ENCODE assay signal across 9 cellular contexts in the genomic region with DNA sequence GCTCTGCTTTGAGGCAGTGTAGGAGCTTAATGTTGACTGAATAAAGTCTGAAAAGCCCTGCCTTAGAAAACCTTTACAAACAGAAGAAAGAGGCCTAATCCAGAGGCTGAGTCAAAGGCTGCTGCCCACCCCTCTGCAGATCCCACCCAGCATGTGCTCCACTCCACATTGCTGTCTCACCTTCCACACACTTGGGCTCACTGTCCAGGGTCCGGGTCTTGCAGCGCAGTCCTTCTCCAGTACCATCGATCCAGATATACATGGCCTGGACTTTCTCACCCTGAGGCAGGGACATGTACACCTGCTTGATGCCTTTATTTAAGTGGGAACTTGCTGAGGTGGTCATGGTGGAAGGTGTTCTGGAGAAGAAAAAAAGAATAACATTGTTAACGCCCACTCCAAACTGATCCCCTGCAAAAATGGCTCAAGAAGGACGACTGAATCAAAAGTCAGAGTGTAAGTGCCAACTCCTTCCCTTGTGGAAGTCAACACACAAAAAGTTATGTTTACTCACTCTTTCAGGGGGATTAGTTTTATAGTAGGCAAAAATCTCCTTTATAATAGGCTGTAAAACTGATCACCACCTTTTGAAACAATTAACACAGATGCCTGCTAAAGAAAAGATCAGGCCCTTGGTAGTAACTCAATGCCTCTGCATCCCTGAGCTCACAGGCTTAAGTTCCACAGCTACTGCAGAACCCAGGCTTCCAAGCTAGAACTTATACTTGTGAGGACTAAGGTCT. TPM values are rescaled to one million over a fixed set of nuclear protein-coding genes. Genes with fewer than 3 reads are reported as not detected.
DNase-seq lines count a peak whose midpoint lies in the region; ATAC-seq and TF ChIP-seq lines count a peak whose summit lies in the region.
"Had no signal": no experiment of that assay in that cellular context is flagged by ENCODE, and none has a peak within 500 bp of the region (broad histone marks: within the 10 kb centered on the region; RNA-seq: fewer than 3 reads in every experiment).

No MANE protein-coding gene starts in this region.

- H3K9me3 ChIP-seq in tibial nerve, result no peaks in the 10 kb centered on the region

- H3K27me3 ChIP-seq in tibial nerve, result no peaks in the 10 kb centered on the region

- H3K27ac ChIP-seq in tibial nerve, result peak overlapping the region; percentile 93 to 99 (median 97)

- no peak for TF ChIP-seq POLR2A in tibial nerve (IDR thresholded peaks at IDR 0.05)

- H3K36me3 ChIP-seq in tibial nerve, result peaks cover 20 to 75% (median 40%) of the 10 kb centered on the region in 3 donors

- WGBS in tibial nerve, 2 donors, result 70 to 76% methylated on average over 5 of the region's 5 CpGs

- no peak overlapping the region for H3K27ac Mint-ChIP-seq in mesothelial cell of epicardium

- H3K36me3 Mint-ChIP-seq in activated T-cell treated with anti-CD3 and anti-CD28 coated beads, Interleukin-2, amount 50 U/mL, for 4 hours (ENCODE audit: insufficient read depth), result peaks cover 18% of the 10 kb centered on the region
- peaks cover 39% of the 10 kb centered on the region for H3K36me3 Mint-ChIP-seq in mesothelial cell of epicardium

- no peaks in the 10 kb centered on the region for H3K27me3 Mint-ChIP-seq in activated T-cell treated with anti-CD3 and anti-CD28 coated beads, Interleukin-2, amount 50 U/mL, for 4 hours (ENCODE audit: low read depth)
- H3K27me3 Mint-ChIP-seq in mesothelial cell of epicardium (ENCODE audit: low read depth), result no peaks in the 10 kb centered on the region

- no peak for DNase-seq in activated T-cell treated with anti-CD3 and anti-CD28 coated beads, Interleukin-2, amount 50 U/mL, for 4 hours
- DNase-seq in activated T-cell treated with anti-CD3 and anti-CD28 coated beads, Interleukin-2, amount 50 U/mL, for 1 hour, result no peak
- DNase-seq in choroid plexus epithelial cell (ENCODE audit: low read depth) (no peak), mesothelial cell of epicardium (ENCODE audit: low spot score in 2 of 2, unreplicated experiment in 2 of 2) (no peak), tibial nerve (ENCODE audit: low spot score in 2 of 2) (no peak), DMS 273 (lab: John Stamatoyannopoulos, UW; ENCODE audit: unreplicated experiment) (no peak), hepatic stellate cell (ENCODE audit: low spot score) (no peak)

- H3K4me1 Mint-ChIP-seq in activated T-cell treated with anti-CD3 and anti-CD28 coated beads, Interleukin-2, amount 50 U/mL, for 4 hours (ENCODE audit: low read depth), result peaks cover 23% of the 10 kb centered on the region
- H3K4me1 Mint-ChIP-seq in mesothelial cell of epicardium, result peaks cover 27% of the 10 kb centered on the region

- TF ChIP-seq CTCF in choroid plexus epithelial cell (conservative IDR thresholded peaks at IDR 0.05; ENCODE audit: low read depth, low read length), result no peak
- no peak for TF ChIP-seq CTCF in mesothelial cell of epicardium (IDR thresholded peaks at IDR 0.05; ENCODE audit: unreplicated experiment)
- TF ChIP-seq CTCF in tibial nerve (IDR thresholded peaks at IDR 0.05), result no peak

- H3K4me1 ChIP-seq in tibial nerve, result peaks cover 0 to 65% (median 20%) of the 10 kb centered on the region in 4 donors

- no peak for ATAC-seq in activated T-cell treated with anti-CD3 and anti-CD28 coated beads, Interleukin-2, amount 50 U/mL, for 4 hours
- ATAC-seq in HG02885 (IDR thresholded peaks at IDR 0.05; ENCODE audit: poor library complexity, unreplicated experiment), result no peak

- H3K9me3 Mint-ChIP-seq in activated T-cell treated with anti-CD3 and anti-CD28 coated beads, Interleukin-2, amount 50 U/mL, for 4 hours, result no peaks in the 10 kb centered on the region
- no peaks in the 10 kb centered on the region for H3K9me3 Mint-ChIP-seq in mesothelial cell of epicardium

- H3K4me3 Mint-ChIP-seq in activated T-cell treated with anti-CD3 and anti-CD28 coated beads, Interleukin-2, amount 50 U/mL, for 4 hours, result peak overlapping the region; percentile 94
- peak overlapping the region; percentile 94 for H3K4me3 Mint-ChIP-seq in mesothelial cell of epicardium

- TF ChIP-seq EP300 in tibial nerve (IDR thresholded peaks at IDR 0.05), result peak in 1 of 2 donors; percentile 51

- peak overlapping the region; percentile 81 for H3K4me3 ChIP-seq in choroid plexus epithelial cell (ENCODE audit: low read depth, low read length)
- peak overlapping the region; percentile 67 to 100 (median 94) for H3K4me3 ChIP-seq in tibial nerve

RNA-seq across cellular contexts. Expression of a gene that starts 3.0 kb away (rescaled TPM):
- 10 to 100 TPM; 34.4 to 52.5 (median 40.5) TPM for total RNA-seq in activated T-cell treated with anti-CD3 and anti-CD28 coated beads, Interleukin-2, amount 50 U/mL, for 4 hours
- total RNA-seq in mesothelial cell of epicardium (264 to 277 TPM (median 266 TPM) in 3 replicates), tibial nerve (over 10,000 TPM in 1 of 4 donors, 1,000 to 10,000 TPM in 3; 5,859 to 11,803 (median 7,908) TPM)

RNA-seq across cellular contexts. Expression of a gene that starts 11.9 kb away (rescaled TPM):
- total RNA-seq in activated T-cell treated with anti-CD3 and anti-CD28 coated beads, Interleukin-2, amount 50 U/mL, for 4 hours, result not detected
- total RNA-seq in mesothelial cell of epicardium, result not detected in 3 replicates
- not detected for total RNA-seq in tibial nerve
- total RNA-seq: LHCN-M2 had no signal

Comparison
In these comparisons a context has a peak if more than half of its experiments do, and no peak if none do; other contexts are left out.
1. RNA of a gene that starts 3.0 kb away (total RNA-seq): 5,859 to 11,803 TPM in tibial nerve; 264 to 277 TPM in mesothelial cell of epicardium and 34.4 to 52.5 TPM in activated T-cell treated with anti-CD3 and anti-CD28 coated beads, Interleukin-2, amount 50 U/mL, for 4 hours; every median in the first group is over 10 times any median in the second.